8 cellular contexts compared by ENCODE assay signal in genomic region chr12:9364224-9365176, GRCh38.
A peak's percentile ranks its signal among the peaks of the same experiment; 100 is the strongest.
DNase-seq lines count a peak whose midpoint lies in the region; ATAC-seq lines count a peak whose summit lies in the region.

No MANE protein-coding gene starts in this region.

- H3K27ac ChIP-seq in BLaER1 treated with 17β-estradiol and CSF1 and Interleukin-3, amounts not matched to agents 10 nM and 100 nM, result peak overlapping the region in 9 of 11 experiments; percentile 26 to 73 (median 64); a peak in 17 of 22 replicates

- DNase-seq in germinal center (ENCODE audit: low spot score), result peak; percentile 60
- peak in 2 of 3 experiments; percentile 1 to 53 for DNase-seq in stimulated activated CD4-positive, alpha-beta T cell treated with anti-CD3 and anti-CD28 coated beads, TNF-alpha, amount 100 ng/mL, for 24 hours (ENCODE audit: low read depth in 3 of 3)
- no peak for DNase-seq in HuH-7 (ENCODE audit: low spot score)
- DNase-seq in sciatic nerve (ENCODE audit: low spot score), result no peak

- no peaks in the 10 kb centered on the region for H4K20me1 ChIP-seq in BLaER1 treated with 17β-estradiol and CSF1 and Interleukin-3, amounts not matched to agents 10 nM and 100 nM

- H3K9ac ChIP-seq in BLaER1 treated with 17β-estradiol and CSF1 and Interleukin-3, amounts not matched to agents 10 nM and 100 nM, result peak overlapping the region in 8 of 11 experiments; percentile 16 to 55 (median 38); a peak in 12 of 22 replicates

- H3K9me3 ChIP-seq in BLaER1 treated with 17β-estradiol and CSF1 and Interleukin-3, amounts not matched to agents 10 nM and 100 nM (replicated peaks in 1 of 11), result no peaks in the 10 kb centered on the region

- intact Hi-C loops in sciatic nerve (cut with DNase I), result no loop called here

- no peaks in the 10 kb centered on the region for H3K27me3 ChIP-seq in BLaER1 treated with 17β-estradiol and CSF1 and Interleukin-3, amounts not matched to agents 10 nM and 100 nM

- peak overlapping the region in 3 of 10 experiments; percentile 8 to 14 (median 10); a peak in 4 of 20 replicates for H3K4me3 ChIP-seq in BLaER1 treated with 17β-estradiol and CSF1 and Interleukin-3, amounts not matched to agents 10 nM and 100 nM

- peak; percentile 71 for ATAC-seq in GM19372 (IDR thresholded peaks at IDR 0.05; ENCODE audit: low read depth, unreplicated experiment)
- ATAC-seq in HG03342 (IDR thresholded peaks at IDR 0.05; ENCODE audit: unreplicated experiment), result peak; percentile 78
- ATAC-seq in activated CD4-positive, CD25-positive, alpha-beta regulatory T cell treated with anti-CD3 and anti-CD28 coated beads, Interleukin-2, amount 50 U/mL, for 24 hours, result peak; percentile 83 to 85
- ATAC-seq in sciatic nerve, result no peak

- H3K36me3 ChIP-seq in BLaER1 treated with 17β-estradiol and CSF1 and Interleukin-3, amounts not matched to agents 10 nM and 100 nM, result no peaks in the 10 kb centered on the region

- peaks cover 20 to 48% (median 30%) of the 10 kb centered on the region in 10 experiments for H3K4me1 ChIP-seq in BLaER1 treated with 17β-estradiol and CSF1 and Interleukin-3, amounts not matched to agents 10 nM and 100 nM

- peak overlapping the region; percentile 45 to 90 (median 71) for H3K4me2 ChIP-seq in BLaER1 treated with 17β-estradiol and CSF1 and Interleukin-3, amounts not matched to agents 10 nM and 100 nM

Comparison
In these comparisons a context has a peak if more than half of its experiments do, and no peak if none do; other contexts are left out.
1. DNase-seq: peak in germinal center (single experiment) and stimulated activated CD4-positive, alpha-beta T cell treated with anti-CD3 and anti-CD28 coated beads, TNF-alpha, amount 100 ng/mL, for 24 hours (2 of 3); none in HuH-7 (single experiment) and sciatic nerve (single experiment).